18 cellular contexts compared by ENCODE assay signal in genomic region chr2:28414583-28414982, GRCh38. TPM values are rescaled to one million over a fixed set of nuclear protein-coding genes. Genes with fewer than 3 reads are reported as not detected.
A peak's percentile ranks its signal among the peaks of the same experiment; 100 is the strongest.
DNase-seq lines count a peak whose midpoint lies in the region; ATAC-seq and TF ChIP-seq lines count a peak whose summit lies in the region.
"Had no signal": no experiment of that assay in that cellular context is flagged by ENCODE, and none has a peak within 500 bp of the region (broad histone marks: within the 10 kb centered on the region; RNA-seq: fewer than 3 reads in every experiment).

No MANE protein-coding gene starts in this region.

- peaks cover 13 to 47% of the 10 kb centered on the region in 2 donors for H3K36me3 Mint-ChIP-seq in activated T-cell treated with anti-CD3 and anti-CD28 coated beads, Interleukin-2, amount 50 U/mL, for 72 hours (ENCODE audit: insufficient read depth in 2 of 2)
- H3K36me3 Mint-ChIP-seq in activated T-helper 2 cell treated with anti-CD3 and anti-CD28 coated beads, Interferon-gamma antibody, Interleukin-2, Interleukin-4, amounts not matched to agents 10 μg/mL and 5 μg/mL and 100 μg/mL, durations not matched to agents 14 hours and 24 hours and 36 hours (ENCODE audit: low read depth) = peaks cover 89% of the 10 kb centered on the region

- no peaks in the 10 kb centered on the region for H3K9me3 Mint-ChIP-seq in activated T-cell treated with anti-CD3 and anti-CD28 coated beads, Interleukin-2, amount 50 U/mL, for 72 hours
- no peaks in the 10 kb centered on the region for H3K9me3 Mint-ChIP-seq in activated T-helper 2 cell treated with anti-CD3 and anti-CD28 coated beads, Interferon-gamma antibody, Interleukin-2, Interleukin-4, amounts not matched to agents 10 μg/mL and 5 μg/mL and 100 μg/mL, durations not matched to agents 14 hours and 24 hours and 36 hours
- H3K9me3 Mint-ChIP-seq: mesothelial cell of epicardium had no signal

- no peak for ATAC-seq in activated T-cell treated with anti-CD3 and anti-CD28 coated beads, Interleukin-2, amount 50 U/mL, for 72 hours (replicated peaks in 1 of 2)
- ATAC-seq in right cardiac atrium (peak in 1 of 2 donors; percentile 14), thoracic aorta (ENCODE audit: insufficient number of reproducible peaks, low FRiP score, low read depth) (no peak)
- ATAC-seq: HCT116 had no signal

- WGBS in right cardiac atrium = 32% methylated on average over 5 of the region's 5 CpGs

- H3K4me3 Mint-ChIP-seq in activated T-cell treated with anti-CD3 and anti-CD28 coated beads, Interleukin-2, amount 50 U/mL, for 72 hours = no peak overlapping the region
- no peak overlapping the region for H3K4me3 Mint-ChIP-seq in activated T-helper 2 cell treated with anti-CD3 and anti-CD28 coated beads, Interferon-gamma antibody, Interleukin-2, Interleukin-4, amounts not matched to agents 10 μg/mL and 5 μg/mL and 100 μg/mL, durations not matched to agents 14 hours and 24 hours and 36 hours (ENCODE audit: low read depth)
- H3K4me3 Mint-ChIP-seq: mesothelial cell of epicardium had no signal

- H3K27ac Mint-ChIP-seq in activated T-cell treated with anti-CD3 and anti-CD28 coated beads, Interleukin-2, amount 50 U/mL, for 72 hours = peak overlapping the region; percentile 86
- H3K27ac Mint-ChIP-seq in activated T-helper 2 cell treated with anti-CD3 and anti-CD28 coated beads, Interferon-gamma antibody, Interleukin-2, Interleukin-4, amounts not matched to agents 10 μg/mL and 5 μg/mL and 100 μg/mL, durations not matched to agents 14 hours and 24 hours and 36 hours = no peak overlapping the region

- H3K4me1 ChIP-seq in ascending aorta (peaks cover 14 to 29% of the 10 kb centered on the region in 2 donors), right cardiac atrium (ENCODE audit: control insufficient read depth, insufficient read depth, low read length) (peaks cover 8% of the 10 kb centered on the region), thoracic aorta (ENCODE audit: control insufficient read depth in 1 of 2, low read depth in 2 of 2) (peaks cover 24 to 64% of the 10 kb centered on the region in 2 donors)
- H3K4me1 ChIP-seq: parathyroid adenoma had no signal

- intact Hi-C loops in ascending aorta (cut with DNase I) = no loop called here
- intact Hi-C loops in right cardiac atrium (cut with DNase I) = no loop called here
- intact Hi-C loops in activated T-helper 2 cell treated with anti-CD3 and anti-CD28 coated beads, Interferon-gamma antibody, Interleukin-2, Interleukin-4, amounts not matched to agents 10 μg/mL and 5 μg/mL and 100 μg/mL, durations not matched to agents 14 hours and 24 hours and 36 hours (cut with micrococcal nuclease) = no loop called here

- peaks cover 46% of the 10 kb centered on the region for H3K4me1 Mint-ChIP-seq in activated T-cell treated with anti-CD3 and anti-CD28 coated beads, Interleukin-2, amount 50 U/mL, for 72 hours (ENCODE audit: low read depth)
- H3K4me1 Mint-ChIP-seq in activated T-helper 2 cell treated with anti-CD3 and anti-CD28 coated beads, Interferon-gamma antibody, Interleukin-2, Interleukin-4, amounts not matched to agents 10 μg/mL and 5 μg/mL and 100 μg/mL, durations not matched to agents 14 hours and 24 hours and 36 hours (ENCODE audit: low read depth) = peaks cover 24% of the 10 kb centered on the region
- H3K4me1 Mint-ChIP-seq: mesothelial cell of epicardium had no signal

- H3K27me3 ChIP-seq in ascending aorta (no peaks in the 10 kb centered on the region), right cardiac atrium (ENCODE audit: control insufficient read depth, insufficient read depth) (no peaks in the 10 kb centered on the region), thoracic aorta (replicated peaks; ENCODE audit: insufficient read depth) (no peaks in the 10 kb centered on the region)
- H3K27me3 ChIP-seq: gastroesophageal sphincter, testis had no signal

- H3K27ac ChIP-seq in ascending aorta = peak overlapping the region; percentile 19 to 47
- H3K27ac ChIP-seq in right cardiac atrium (ENCODE audit: low read length) = peak overlapping the region; percentile 34
- H3K27ac ChIP-seq in thoracic aorta = peak overlapping the region; percentile 32 to 47
- H3K27ac ChIP-seq: parathyroid adenoma, testis had no signal

- H3K4me3 ChIP-seq in ascending aorta (peak overlapping the region in 1 of 2 donors; percentile 18), right cardiac atrium (ENCODE audit: low read length) (no peak overlapping the region), thoracic aorta (no peak overlapping the region)
- H3K4me3 ChIP-seq: gastroesophageal sphincter, K562, testis had no signal

- H3K27me3 Mint-ChIP-seq in activated T-cell treated with anti-CD3 and anti-CD28 coated beads, Interleukin-2, amount 50 U/mL, for 72 hours (ENCODE audit: low read depth) = no peaks in the 10 kb centered on the region
- H3K27me3 Mint-ChIP-seq in activated T-helper 2 cell treated with anti-CD3 and anti-CD28 coated beads, Interferon-gamma antibody, Interleukin-2, Interleukin-4, amounts not matched to agents 10 μg/mL and 5 μg/mL and 100 μg/mL, durations not matched to agents 14 hours and 24 hours and 36 hours (ENCODE audit: low read depth) = no peaks in the 10 kb centered on the region

- no peaks in the 10 kb centered on the region for H3K9me3 ChIP-seq in ascending aorta
- H3K9me3 ChIP-seq in right cardiac atrium (ENCODE audit: control insufficient read depth, low read length) = no peaks in the 10 kb centered on the region
- no peaks in the 10 kb centered on the region for H3K9me3 ChIP-seq in thoracic aorta
- H3K9me3 ChIP-seq: gastroesophageal sphincter, testis had no signal

- TF ChIP-seq CTCF in ascending aorta (IDR thresholded peaks at IDR 0.05) (no peak), thoracic aorta (IDR thresholded peaks at IDR 0.05) (no peak)

- no peak for DNase-seq in activated T-cell treated with anti-CD3 and anti-CD28 coated beads, Interleukin-2, amount 50 U/mL, for 72 hours
- no peak for DNase-seq in activated T-cell treated with anti-CD3 and anti-CD28 coated beads, Interleukin-2, amount 50 U/mL, for 48 hours
- DNase-seq in ascending aorta (ENCODE audit: low spot score in 2 of 2) (no peak), right cardiac atrium (peak in 1 of 3 donors; percentile 21), thoracic aorta (ENCODE audit: low spot score) (no peak), OCI-M2 (lab: John Stamatoyannopoulos, UW; ENCODE audit: unreplicated experiment) (no peak), AML-193 (lab: John Stamatoyannopoulos, UW) (no peak)
- no peak for DNase-seq in activated T-helper 2 cell treated with anti-CD3 and anti-CD28 coated beads, Interferon-gamma antibody, Interleukin-2, Interleukin-4, amounts not matched to agents 10 μg/mL and 5 μg/mL and 100 μg/mL, durations not matched to agents 14 hours and 24 hours and 36 hours (ENCODE audit: low spot score)
- DNase-seq: activated CD4-positive, alpha-beta T cell treated with anti-CD3 and anti-CD28 coated beads, Interleukin-2, amount 50 U/mL, for 48 hours; GF-D8; NCI-H1105 treated with DMSO at 0.1 percent for 48 hours; NCI-H446; testis had no signal

- H3K36me3 ChIP-seq in ascending aorta (peaks cover 76 to 89% of the 10 kb centered on the region in 2 donors), thoracic aorta (peaks cover 75% of the 10 kb centered on the region)

RNA-seq across cellular contexts. Expression of gene FOSL2, which starts 21.9 kb away (rescaled TPM):
- total RNA-seq in activated T-cell treated with anti-CD3 and anti-CD28 coated beads, Interleukin-2, amount 50 U/mL, for 72 hours = 100 to 1,000 TPM; 176 to 248 TPM
- total RNA-seq in ascending aorta = 185 TPM
- total RNA-seq in right cardiac atrium = 100 to 1,000 TPM in 1 of 4 donors, 10 to 100 TPM in 3; 38.9 to 128 (median 56.6) TPM
- polyA plus RNA-seq in right cardiac atrium = 46.4 TPM
- 100 to 1,000 TPM; 188 to 311 TPM for total RNA-seq in thoracic aorta
- 146 and 156 TPM in 2 replicates for total RNA-seq in activated T-helper 2 cell treated with anti-CD3 and anti-CD28 coated beads, Interferon-gamma antibody, Interleukin-2, Interleukin-4, amounts not matched to agents 10 μg/mL and 5 μg/mL and 100 μg/mL, durations not matched to agents 14 hours and 24 hours and 36 hours
